ENCODE assay signal across 8 cellular contexts in genomic region chr4:40577588-40578253, GRCh38. TPM values are rescaled to one million over a fixed set of nuclear protein-coding genes. Genes with fewer than 3 reads are reported as not detected.
DNase-seq lines count a peak whose midpoint lies in the region; ATAC-seq and TF ChIP-seq lines count a peak whose summit lies in the region.

No MANE protein-coding gene starts in this region.

- no peak overlapping the region for H3K4me3 Mint-ChIP-seq in chondrocyte (ENCODE audit: unreplicated experiment)

- no peaks in the 10 kb centered on the region for H3K9me3 Mint-ChIP-seq in chondrocyte (ENCODE audit: low read depth)

- H3K36me3 ChIP-seq in heart right ventricle (no peaks in the 10 kb centered on the region), mucosa of stomach (ENCODE audit: control insufficient read depth, insufficient read depth, low read length) (no peaks in the 10 kb centered on the region), aorta (ENCODE audit: control insufficient read depth in 1 of 2, insufficient read depth in 2 of 2, low read length in 1 of 2) (no peaks in the 10 kb centered on the region)

- no peak overlapping the region for H3K4me3 ChIP-seq in heart right ventricle
- no peak overlapping the region for H3K4me3 ChIP-seq in mucosa of stomach (ENCODE audit: low read length)
- H3K4me3 ChIP-seq in aorta (ENCODE audit: low read length in 2 of 2) = no peak overlapping the region

- H3K4me1 ChIP-seq in heart right ventricle (peaks cover 0 to 71% (median 10%) of the 10 kb centered on the region in 9 donors), mucosa of stomach (ENCODE audit: control insufficient read depth, insufficient read depth, low read length) (peaks cover 33% of the 10 kb centered on the region), aorta (ENCODE audit: control insufficient read depth in 1 of 2, insufficient read depth in 2 of 2, low read length in 2 of 2) (no peaks in the 10 kb centered on the region)

- peak overlapping the region; percentile 65 for H3K9ac ChIP-seq in mucosa of stomach (ENCODE audit: low read length)

- TF ChIP-seq CTCF in heart right ventricle (IDR thresholded peaks at IDR 0.05) (no peak), chondrocyte (IDR thresholded peaks at IDR 0.05) (no peak)

- peaks cover 12% of the 10 kb centered on the region for H3K4me1 Mint-ChIP-seq in chondrocyte (ENCODE audit: low read depth)

- peaks cover 0 to 3% (median 0%) of the 10 kb centered on the region in 7 donors for H3K27me3 ChIP-seq in heart right ventricle
- H3K27me3 ChIP-seq in mucosa of stomach (ENCODE audit: control insufficient read depth, insufficient read depth, low read length) = no peaks in the 10 kb centered on the region
- H3K27me3 ChIP-seq in aorta (ENCODE audit: control insufficient read depth in 1 of 2, insufficient read depth in 2 of 2, low read length in 1 of 2) = no peaks in the 10 kb centered on the region

- peak overlapping the region; percentile 80 for H3K27ac Mint-ChIP-seq in chondrocyte (ENCODE audit: unreplicated experiment)

- H3K27ac ChIP-seq in heart right ventricle = peak overlapping the region in 9 of 10 donors; percentile 25 to 82 (median 53)
- peak overlapping the region; percentile 16 to 45 for H3K27ac ChIP-seq in aorta (ENCODE audit: low read depth in 1 of 2, low read length in 2 of 2)

- ATAC-seq in heart right ventricle (peak in 1 of 8 donors; percentile 28), Right ventricle myocardium superior (ENCODE audit: poor library complexity) (no peak), aorta (ENCODE audit: low FRiP score) (no peak), HG02610 (IDR thresholded peaks at IDR 0.05; ENCODE audit: unreplicated experiment) (no peak), HG03135 (IDR thresholded peaks at IDR 0.05; ENCODE audit: unreplicated experiment) (no peak)

- H3K36me3 Mint-ChIP-seq in chondrocyte (ENCODE audit: low read depth) = no peaks in the 10 kb centered on the region

- intact Hi-C loops in heart right ventricle (cut with DNase I) = no loop called here
- intact Hi-C loops in Right ventricle myocardium superior (cut with DNase I) = no loop called here
- intact Hi-C loops in aorta (cut with DNase I) = no loop called here

- 68 to 70% methylated on average over 5 of the region's 5 CpGs for WGBS in heart right ventricle, 2 donors
- WGBS in aorta, 2 donors = 76 to 78% methylated on average over 5 of the region's 5 CpGs

- DNase-seq in heart right ventricle (no peak), Right ventricle myocardium superior (no peak), chondrocyte (ENCODE audit: low spot score) (no peak), aorta (no peak), HuH-7 (ENCODE audit: low spot score) (no peak)

- no peaks in the 10 kb centered on the region for H3K27me3 Mint-ChIP-seq in chondrocyte (ENCODE audit: low read depth)

- H3K9me3 ChIP-seq in heart right ventricle = no peaks in the 10 kb centered on the region
- no peaks in the 10 kb centered on the region for H3K9me3 ChIP-seq in mucosa of stomach (ENCODE audit: control insufficient read depth, low read length)
- H3K9me3 ChIP-seq in aorta (ENCODE audit: control insufficient read depth, low read length) = no peaks in the 10 kb centered on the region

RNA-seq across cellular contexts. Expression of gene RBM47, which starts 51.9 kb away (rescaled TPM):
- total RNA-seq in heart right ventricle (10 to 100 TPM in 1 of 10 donors, 1 to 10 TPM in 7, under 1 TPM in 2; 0.71 to 14.0 (median 2.5) TPM), Right ventricle myocardium superior (2.4 TPM), chondrocyte (0.12 to 0.26 TPM (median 0.12 TPM) in 3 replicates), aorta (10 to 100 TPM; 20.7 to 33.5 TPM)
- polyA plus RNA-seq in heart right ventricle (1 to 10 TPM in 1 of 2 donors, under 1 TPM in 1; 0.41 to 1.8 TPM), aorta (10 to 100 TPM in 1 of 2 donors, 1 to 10 TPM in 1; 1.8 to 25.4 TPM)
